24 cellular contexts compared by ENCODE assay signal in the genomic region with DNA sequence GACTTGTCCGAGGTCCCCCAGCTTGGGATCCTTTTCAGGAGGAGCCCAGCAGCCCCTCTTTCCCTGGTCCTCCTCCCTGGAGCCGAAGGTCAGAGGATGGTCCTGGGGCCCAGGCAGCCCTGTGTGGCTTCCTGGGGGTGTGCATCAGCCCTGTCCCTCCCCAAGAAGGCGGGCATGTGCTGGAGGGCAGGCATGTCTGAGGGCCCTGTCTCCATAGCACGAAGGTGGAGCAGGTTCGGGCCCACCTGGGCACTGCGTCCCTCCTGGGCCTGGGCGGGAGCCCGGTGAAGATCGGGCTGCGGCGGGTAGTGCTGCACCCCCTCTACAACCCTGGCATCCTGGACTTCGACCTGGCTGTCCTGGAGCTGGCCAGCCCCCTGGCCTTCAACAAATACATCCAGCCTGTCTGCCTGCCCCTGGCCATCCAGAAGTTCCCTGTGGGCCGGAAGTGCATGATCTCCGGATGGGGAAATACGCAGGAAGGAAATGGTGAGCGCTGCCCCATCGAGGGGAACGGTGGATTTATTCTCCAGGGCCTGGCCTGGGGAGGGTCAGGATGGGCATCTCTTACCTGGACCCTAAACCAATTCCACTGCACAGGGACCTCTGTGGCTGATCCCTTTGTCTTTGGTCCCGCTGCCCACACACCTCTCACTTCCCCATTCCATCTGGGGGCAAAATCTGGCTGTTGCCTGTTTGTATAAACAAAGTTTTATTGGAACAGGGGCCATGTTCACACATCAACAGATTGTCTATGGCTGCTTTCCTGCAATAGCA. TPM values are rescaled to one million over a fixed set of nuclear protein-coding genes. Genes with fewer than 3 reads are reported as not detected.
A peak's percentile ranks its signal among the peaks of the same experiment; 100 is the strongest.
DNase-seq lines count a peak whose midpoint lies in the region; ATAC-seq and TF ChIP-seq lines count a peak whose summit lies in the region.
"Had no signal": no experiment of that assay in that cellular context is flagged by ENCODE, and none has a peak within 500 bp of the region (broad histone marks: within the 10 kb centered on the region; RNA-seq: fewer than 3 reads in every experiment).

No MANE protein-coding gene starts in this region.

- peaks cover 5% of the 10 kb centered on the region for H3K36me3 Mint-ChIP-seq in stimulated activated effector memory CD8-positive, alpha-beta T cell treated with anti-CD3 and anti-CD28 coated beads, Interleukin-12 subunit alpha, Interleukin-12 subunit beta, amount 100 ng/mL, for 72 hours
- H3K36me3 Mint-ChIP-seq: activated naive CD4-positive, alpha-beta T cell treated with anti-CD3 and anti-CD28 coated beads, Interleukin-2, amount 50 U/mL, for 72 hours had no signal

- H3K27me3 ChIP-seq in right atrium auricular region = no peaks in the 10 kb centered on the region
- H3K27me3 ChIP-seq in right cardiac atrium (ENCODE audit: control insufficient read depth, insufficient read depth) = no peaks in the 10 kb centered on the region
- H3K27me3 ChIP-seq: ascending aorta, esophagus muscularis mucosa, gastrocnemius medialis, vagina had no signal

- H3K4me3 ChIP-seq in right atrium auricular region = no peak overlapping the region
- H3K4me3 ChIP-seq in right cardiac atrium (ENCODE audit: low read length) = no peak overlapping the region
- H3K4me3 ChIP-seq: ascending aorta, esophagus muscularis mucosa, gastrocnemius medialis, vagina had no signal

- ATAC-seq in Right ventricle myocardium inferior (peak; percentile 33), right cardiac atrium (peak; percentile 39 to 42), HG03175 (IDR thresholded peaks at IDR 0.05; ENCODE audit: unreplicated experiment) (no peak), GM18858 (IDR thresholded peaks at IDR 0.05; ENCODE audit: unreplicated experiment) (no peak)
- ATAC-seq in stimulated activated effector memory CD8-positive, alpha-beta T cell treated with anti-CD3 and anti-CD28 coated beads, Interleukin-12 subunit alpha, Interleukin-12 subunit beta, amount 100 ng/mL, for 72 hours = peak; percentile 31
- ATAC-seq: gastrocnemius medialis had no signal

- H3K9me3 Mint-ChIP-seq in stimulated activated effector memory CD8-positive, alpha-beta T cell treated with anti-CD3 and anti-CD28 coated beads, Interleukin-12 subunit alpha, Interleukin-12 subunit beta, amount 100 ng/mL, for 72 hours = no peaks in the 10 kb centered on the region
- H3K9me3 Mint-ChIP-seq: activated naive CD4-positive, alpha-beta T cell treated with anti-CD3 and anti-CD28 coated beads, Interleukin-2, amount 50 U/mL, for 72 hours had no signal

- H3K4me1 ChIP-seq in right atrium auricular region (no peaks in the 10 kb centered on the region), right cardiac atrium (ENCODE audit: control insufficient read depth, insufficient read depth, low read length) (no peaks in the 10 kb centered on the region)
- H3K4me1 ChIP-seq: ascending aorta, esophagus muscularis mucosa, gastrocnemius medialis, vagina had no signal

- H3K4me3 Mint-ChIP-seq in stimulated activated effector memory CD8-positive, alpha-beta T cell treated with anti-CD3 and anti-CD28 coated beads, Interleukin-12 subunit alpha, Interleukin-12 subunit beta, amount 100 ng/mL, for 72 hours = no peak overlapping the region
- H3K4me3 Mint-ChIP-seq: HFFc6 had no signal

- peaks cover 5% of the 10 kb centered on the region for H3K4me1 Mint-ChIP-seq in stimulated activated effector memory CD8-positive, alpha-beta T cell treated with anti-CD3 and anti-CD28 coated beads, Interleukin-12 subunit alpha, Interleukin-12 subunit beta, amount 100 ng/mL, for 72 hours

- DNase-seq in Right ventricle myocardium inferior (ENCODE audit: missing footprints) (no peak), right atrium auricular region (ENCODE audit: low spot score) (no peak), right cardiac atrium (peak in 1 of 3 donors; percentile 50), NCI-H2196 treated with DMSO at 0.1 percent for 48 hours (lab: John Stamatoyannopoulos, UW; ENCODE audit: unreplicated experiment) (no peak)
- DNase-seq in stimulated activated effector memory CD8-positive, alpha-beta T cell treated with anti-CD3 and anti-CD28 coated beads, Interleukin-12 subunit alpha, Interleukin-12 subunit beta, amount 100 ng/mL, for 72 hours (ENCODE audit: low spot score in 2 of 2) = no peak
- DNase-seq: activated CD4-positive, alpha-beta T cell treated with anti-CD3 and anti-CD28 coated beads for 4 hours; C1 segment of cervical spinal cord; cerebellar nuclear complex; gastrocnemius medialis; HFFc6; MM.1S; NCI-H2029; NCI-H510A; SHP77; stimulated activated CD4-positive, alpha-beta T cell treated with anti-CD3 and anti-CD28 coated beads, Interleukin-12 subunit alpha, Interleukin-12 subunit beta, amount 100 ng/mL, for 4 hours had no signal

- no peaks in the 10 kb centered on the region for H3K9me3 ChIP-seq in right atrium auricular region
- no peaks in the 10 kb centered on the region for H3K9me3 ChIP-seq in right cardiac atrium (ENCODE audit: control insufficient read depth, low read length)
- H3K9me3 ChIP-seq: ascending aorta, esophagus muscularis mucosa, gastrocnemius medialis, vagina had no signal

- intact Hi-C loops in Right ventricle myocardium inferior (cut with DNase I) = no loop called here
- intact Hi-C loops in right cardiac atrium (cut with DNase I) = no loop called here

- H3K27ac ChIP-seq in right atrium auricular region (no peak overlapping the region), right cardiac atrium (ENCODE audit: low read length) (no peak overlapping the region)
- H3K27ac ChIP-seq: ascending aorta, esophagus muscularis mucosa, gastrocnemius medialis, HL-60, vagina had no signal

- TF ChIP-seq CTCF in right atrium auricular region (IDR thresholded peaks at IDR 0.05) = no peak

- no peak overlapping the region for H3K27ac Mint-ChIP-seq in stimulated activated effector memory CD8-positive, alpha-beta T cell treated with anti-CD3 and anti-CD28 coated beads, Interleukin-12 subunit alpha, Interleukin-12 subunit beta, amount 100 ng/mL, for 72 hours
- H3K27ac Mint-ChIP-seq: HFFc6 had no signal

- WGBS in right cardiac atrium = 85% methylated on average over 19 of the region's 19 CpGs

- H3K36me3 ChIP-seq in right atrium auricular region = peaks cover 3% of the 10 kb centered on the region
- H3K36me3 ChIP-seq: gastrocnemius medialis, vagina had no signal

TF ChIP-seq in PFSK-1, 5 proteins besides CTCF, POLR2A, EP300 and RAD21:
- no peak for TF ChIP-seq TAF1 (IDR thresholded peaks at IDR 0.05; ENCODE audit: borderline replicate concordance, insufficient read depth, low read length)
- TF ChIP-seq POLR2AphosphoS5 (IDR thresholded peaks at IDR 0.05; ENCODE audit: low read depth, low read length) = peak; percentile 14; the same call in 1 of the 2 replicates

RNA-seq across cellular contexts. Expression of gene TIMM13, which starts 10.9 kb away (rescaled TPM):
- total RNA-seq in Right ventricle myocardium inferior (86.9 TPM), right atrium auricular region (10 to 100 TPM; 37.1 to 37.2 TPM), right cardiac atrium (10 to 100 TPM; 73.9 to 91.2 (median 81.2) TPM)
- 385 TPM for polyA plus RNA-seq in PFSK-1 (2012; ENCODE audit: insufficient read length, low read depth)
- polyA plus RNA-seq in right cardiac atrium = 69.6 TPM

RNA-seq across cellular contexts. Expression of gene LMNB2, which starts 40.2 kb away (rescaled TPM):
- total RNA-seq in Right ventricle myocardium inferior = 19.2 TPM
- 10 to 100 TPM in 1 of 2 donors, 1 to 10 TPM in 1; 9.9 to 16.2 TPM for total RNA-seq in right atrium auricular region
- 121 TPM for polyA plus RNA-seq in PFSK-1 (2012; ENCODE audit: insufficient read length, low read depth)
- 10 to 100 TPM in 3 of 4 donors, 1 to 10 TPM in 1; 9.6 to 21.6 (median 14.9) TPM for total RNA-seq in right cardiac atrium
- 12.1 TPM for polyA plus RNA-seq in right cardiac atrium

RNA-seq across cellular contexts. Expression of gene TMPRSS9, which starts 56.4 kb away (rescaled TPM):
- not detected for total RNA-seq in Right ventricle myocardium inferior
- total RNA-seq in right atrium auricular region = not detected
- 0.82 TPM for polyA plus RNA-seq in PFSK-1 (2012; ENCODE audit: insufficient read length, low read depth)
- under 1 TPM in 2 of 4 donors, not detected in 2; 0.09 to 0.12 TPM for total RNA-seq in right cardiac atrium
- not detected for polyA plus RNA-seq in right cardiac atrium
- total RNA-seq: activated naive CD4-positive, alpha-beta T cell treated with anti-CD3 and anti-CD28 coated beads, Interleukin-2, amount 50 U/mL, for 72 hours; ascending aorta; gastrocnemius medialis; HFFc6; T-helper 1 cell treated with Interleukin-12 subunit alpha and Interleukin-12 subunit beta and Interleukin-4 antibody, amounts not matched to agents 30 ng/mL and 1 ng/mL, for 36 hours; vagina had no signal

RNA-seq across cellular contexts. Expression of gene GADD45B, which starts 59.4 kb away (rescaled TPM):
- 39.8 TPM for total RNA-seq in Right ventricle myocardium inferior
- total RNA-seq in right atrium auricular region = 100 to 1,000 TPM; 205 to 218 TPM
- polyA plus RNA-seq in PFSK-1 (2012; ENCODE audit: insufficient read length, low read depth) = 27.5 TPM
- total RNA-seq in right cardiac atrium = 100 to 1,000 TPM in 2 of 4 donors, 10 to 100 TPM in 2; 52.4 to 205 (median 78.9) TPM
- 195 TPM for polyA plus RNA-seq in right cardiac atrium

Comparison
In these comparisons a context has a peak if more than half of its experiments do, and no peak if none do; other contexts are left out.
1. ATAC-seq: peak in Right ventricle myocardium inferior (single experiment), right cardiac atrium (2 of 2) and stimulated activated effector memory CD8-positive, alpha-beta T cell treated with anti-CD3 and anti-CD28 coated beads, Interleukin-12 subunit alpha, Interleukin-12 subunit beta, amount 100 ng/mL, for 72 hours (single experiment); none in HG03175 (single experiment) and GM18858 (single experiment).